2 cellular contexts compared by ENCODE assay signal in genomic region chr12:57897296-57897974, GRCh38.
A peak's percentile ranks its signal among the peaks of the same experiment; 100 is the strongest.
TF ChIP-seq lines count a peak whose summit lies in the region.

No MANE protein-coding gene starts in this region.

TF ChIP-seq in SK-N-SH, 30 proteins besides CTCF, POLR2A, EP300 and RAD21 (continued from another document):
- TF ChIP-seq REST (IDR thresholded peaks at IDR 0.05; ENCODE audit: low read depth, low read length) (no peak), GABPA (IDR thresholded peaks at IDR 0.05; ENCODE audit: low read depth) (no peak), POLR2AphosphoS5 (IDR thresholded peaks at IDR 0.05; ENCODE audit: low read depth, low read length) (no peak), TAF1 (IDR thresholded peaks at IDR 0.05; ENCODE audit: borderline replicate concordance, low read depth, low read length) (no peak), RCOR1 (IDR thresholded peaks at IDR 0.05; ENCODE audit: low read length) (peak; percentile 38; the same call in 1 of the 2 replicates), CHD2 (IDR thresholded peaks at IDR 0.05; ENCODE audit: low read length, partially characterized antibody) (no peak), EZH2phosphoT487 (IDR thresholded peaks at IDR 0.05; ENCODE audit: borderline replicate concordance, low read depth) (no peak)

TF ChIP-seq in SK-N-SH treated with all-trans-retinoic acid at 6 μM for 48 hours, 23 proteins besides CTCF, POLR2A, EP300 and RAD21 (continued from another document):
- TF ChIP-seq CSRNP3 (CRISPR knock-in tag; IDR thresholded peaks at IDR 0.05) (no peak), ZFP3 (CRISPR knock-in tag; IDR thresholded peaks at IDR 0.05) (no peak), TOX (CRISPR knock-in tag; IDR thresholded peaks at IDR 0.05; ENCODE audit: borderline replicate concordance) (no peak), TSHZ2 (CRISPR knock-in tag; IDR thresholded peaks at IDR 0.05) (no peak), PPARA (CRISPR knock-in tag; IDR thresholded peaks at IDR 0.05; ENCODE audit: borderline replicate concordance) (no peak), ARNTL (CRISPR knock-in tag; IDR thresholded peaks at IDR 0.05; ENCODE audit: borderline replicate concordance, low read depth) (no peak), CSDC2 (CRISPR knock-in tag; IDR thresholded peaks at IDR 0.05) (no peak)
